In the genomic region with DNA sequence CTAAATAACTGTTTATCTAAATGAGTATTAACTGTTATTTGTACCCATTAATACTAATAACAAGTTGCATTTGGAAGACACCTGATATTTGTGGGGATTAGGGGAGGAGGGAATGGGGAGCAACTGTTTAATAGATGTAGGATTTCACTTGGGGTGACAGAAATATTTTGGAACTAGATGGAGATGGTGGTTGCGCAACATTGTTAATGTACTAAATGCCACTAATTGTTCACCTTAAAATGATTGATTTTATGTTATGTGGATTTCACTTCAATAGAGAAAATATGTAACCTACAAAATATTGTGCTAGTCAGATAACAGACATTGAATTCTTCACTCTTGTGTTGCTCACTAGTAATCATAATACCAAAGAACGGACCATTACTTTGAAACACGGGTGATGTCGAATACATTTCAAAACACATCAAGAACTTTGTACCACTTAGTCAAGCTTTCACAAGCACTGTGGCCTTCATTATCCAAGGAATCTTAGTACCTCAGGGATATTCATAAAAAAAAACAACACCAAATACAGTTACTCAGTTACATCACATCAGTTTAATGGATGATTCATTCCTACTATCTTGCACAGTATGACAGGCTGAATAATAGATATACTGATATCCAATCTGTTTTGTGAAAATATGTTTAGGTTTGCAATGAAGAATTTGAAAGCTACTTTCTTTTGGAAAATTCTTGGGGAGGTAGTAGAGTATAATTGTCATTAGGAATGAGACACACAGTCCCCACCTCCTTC, we compare ENCODE assay signal across 15 cellular contexts.
A peak's percentile ranks its signal among the peaks of the same experiment; 100 is the strongest.
DNase-seq lines count a peak whose midpoint lies in the region; ATAC-seq, FAIRE-seq and TF ChIP-seq lines count a peak whose summit lies in the region.
"Had no signal": no experiment of that assay in that cellular context is flagged by ENCODE, and none has a peak within 500 bp of the region (broad histone marks: within the 10 kb centered on the region; RNA-seq: fewer than 3 reads in every experiment).

No MANE protein-coding gene starts in this region.

- in situ Hi-C loops in IMR-90 (cut with MboI; ENCODE audit: low sequenced_read_pairs): no loop called here

- H3K4me3 Mint-ChIP-seq in astrocyte (ENCODE audit: unreplicated experiment): no peak overlapping the region
- no peak overlapping the region for H3K4me3 Mint-ChIP-seq in activated naive CD8-positive, alpha-beta T cell treated with anti-CD3 and anti-CD28 coated beads for 36 hours
- H3K4me3 Mint-ChIP-seq: CD8-positive, alpha-beta T cell; H9 had no signal

- intact Hi-C loops in IMR-90 (cut with micrococcal nuclease): no loop called here

- no peaks in the 10 kb centered on the region for H3K36me3 Mint-ChIP-seq in astrocyte (ENCODE audit: low read depth, unreplicated experiment)
- no peaks in the 10 kb centered on the region for H3K36me3 Mint-ChIP-seq in activated naive CD8-positive, alpha-beta T cell treated with anti-CD3 and anti-CD28 coated beads for 36 hours
- H3K36me3 Mint-ChIP-seq: CD8-positive, alpha-beta T cell had no signal

- H2BK15ac ChIP-seq in IMR-90 (ENCODE audit: low read depth, low read length): no peak overlapping the region

- H3K4me1 ChIP-seq in IMR-90 (ENCODE audit: control insufficient read depth, insufficient read depth, low read length) (no peaks in the 10 kb centered on the region; the same call in 1 of the 2 replicates), astrocyte (ENCODE audit: insufficient read depth, low read length) (no peaks in the 10 kb centered on the region)
- H3K4me1 ChIP-seq in effector memory CD4-positive, alpha-beta T cell (ENCODE audit: control insufficient read depth, insufficient read depth, low read length, poor library complexity, severe bottlenecking): no peaks in the 10 kb centered on the region

- no peaks in the 10 kb centered on the region for H3K79me1 ChIP-seq in IMR-90 (ENCODE audit: low read depth in 1 of 2, low read length in 2 of 2)

- H3K18ac ChIP-seq in IMR-90 (ENCODE audit: low read depth, low read length): no peak overlapping the region

- H3K36me3 ChIP-seq in IMR-90 (ENCODE audit: control insufficient read depth, insufficient read depth, low read length) (no peaks in the 10 kb centered on the region), astrocyte (ENCODE audit: insufficient read depth, low read length) (no peaks in the 10 kb centered on the region)
- no peaks in the 10 kb centered on the region for H3K36me3 ChIP-seq in effector memory CD4-positive, alpha-beta T cell (ENCODE audit: control insufficient read depth, insufficient read depth, low read length)

- H2AFZ ChIP-seq in IMR-90 (replicated peaks; ENCODE audit: low read length, poor library complexity) (no peak overlapping the region), astrocyte (ENCODE audit: low read depth, low read length) (no peak overlapping the region)
- H2AFZ ChIP-seq: PC-9 had no signal

- H3K9me1 ChIP-seq in IMR-90 (ENCODE audit: insufficient read depth, low read length): no peaks in the 10 kb centered on the region

- no peak for TF ChIP-seq POLR2A in IMR-90 (IDR thresholded peaks at IDR 0.05; ENCODE audit: low read depth, low read length)

- no peak overlapping the region for H3K14ac ChIP-seq in IMR-90 (replicated peaks; ENCODE audit: low read depth, low read length)

- no peak overlapping the region for H4K91ac ChIP-seq in IMR-90 (ENCODE audit: insufficient read depth, low read depth, low read length)

- no peaks in the 10 kb centered on the region for H3K9me3 Mint-ChIP-seq in astrocyte (ENCODE audit: unreplicated experiment)
- H3K9me3 Mint-ChIP-seq in activated naive CD8-positive, alpha-beta T cell treated with anti-CD3 and anti-CD28 coated beads for 36 hours: peaks cover 3% of the 10 kb centered on the region
- H3K9me3 Mint-ChIP-seq: H9 had no signal

- H3K9ac ChIP-seq in IMR-90 (ENCODE audit: low read depth, low read length) (no peak overlapping the region), astrocyte (ENCODE audit: low read length) (no peak overlapping the region)

- no peak overlapping the region for H3K27ac Mint-ChIP-seq in astrocyte (ENCODE audit: unreplicated experiment)
- no peak overlapping the region for H3K27ac Mint-ChIP-seq in activated naive CD8-positive, alpha-beta T cell treated with anti-CD3 and anti-CD28 coated beads for 36 hours
- H3K27ac Mint-ChIP-seq: CD8-positive, alpha-beta T cell; H9 had no signal

- peak; percentile 39 for FAIRE-seq in astrocyte (lab: Jason Lieb, UNC)
- FAIRE-seq: HTR-8/SVneo had no signal

- DNase-seq in IMR-90: peak; percentile 38
- peak; percentile 75 for DNase-seq in astrocyte (ENCODE audit: low read depth)
- DNase-seq in fibroblast of pulmonary artery (ENCODE audit: low read depth): peak; percentile 43
- no peak for DNase-seq in stimulated activated CD4-positive, alpha-beta T cell treated with anti-CD3 and anti-CD28 coated beads, Interleukin-1b, Interleukin-23, amount 100 ng/mL, for 48 hours
- no peak for DNase-seq in effector memory CD4-positive, alpha-beta T cell
- DNase-seq in activated naive CD8-positive, alpha-beta T cell treated with anti-CD3 and anti-CD28 coated beads for 36 hours: no peak
- DNase-seq: CD8-positive, alpha-beta T cell; H9; KG1; NCI-H1105; NCI-H1694 treated with DMSO at 0.1 percent for 48 hours; NCI-H748 treated with DMSO at 0.1 percent for 48 hours; PC-9 had no signal

- no peaks in the 10 kb centered on the region for H3K27me3 ChIP-seq in IMR-90 (ENCODE audit: control insufficient read depth, insufficient read depth, low read length)
- H3K27me3 ChIP-seq in astrocyte (ENCODE audit: insufficient read depth, low read length): no peaks in the 10 kb centered on the region
- no peaks in the 10 kb centered on the region for H3K27me3 ChIP-seq in effector memory CD4-positive, alpha-beta T cell (replicated peaks; ENCODE audit: control insufficient read depth, insufficient read depth, low read length, poor library complexity, severe bottlenecking)

- no peak overlapping the region for H3K56ac ChIP-seq in IMR-90 (ENCODE audit: extremely low read depth, insufficient read depth, low read length)

- H4K8ac ChIP-seq in IMR-90 (ENCODE audit: low read depth in 2 of 2, low read length in 2 of 2): no peak overlapping the region

- H4K5ac ChIP-seq in IMR-90 (ENCODE audit: low read depth, low read length): no peak overlapping the region

- H2BK20ac ChIP-seq in IMR-90 (ENCODE audit: low read depth, low read length): no peak overlapping the region

- 83% methylated on average over 3 of the region's 4 CpGs; no CpG with 5 or more reads in 1 of the 2 experiments for WGBS in IMR-90 (ENCODE audit: extremely low coverage in 2 of 2, insufficient read length in 1 of 2), 2 experiments

- ATAC-seq in IMR-90 (ENCODE audit: low read depth): peak; percentile 14; the same call in 1 of the 2 replicates
- no peak for ATAC-seq in HG03342 (IDR thresholded peaks at IDR 0.05; ENCODE audit: unreplicated experiment)
- ATAC-seq: CD8-positive, alpha-beta T cell had no signal

- H2AK9ac ChIP-seq in IMR-90 (replicated peaks; ENCODE audit: low read depth, low read length, poor library complexity): no peak overlapping the region

- H3K4me2 ChIP-seq in IMR-90 (ENCODE audit: low read depth, low read length) (no peak overlapping the region), astrocyte (ENCODE audit: low read length) (no peak overlapping the region)
- H3K4me2 ChIP-seq: PC-9 had no signal

- no peak overlapping the region for H2AK5ac ChIP-seq in IMR-90 (ENCODE audit: low read depth, low read length)

- POLR2A ChIA-PET in IMR-90 (lab: Charles Lee; ENCODE audit: unreplicated experiment): no interaction called here

- no TSS peak for BruUV-seq in IMR-90 (replicated peaks; lab: Mats Ljungman, UMichigan)

- no peak overlapping the region for H2BK120ac ChIP-seq in IMR-90 (ENCODE audit: low read depth, low read length)

- peaks cover 4% of the 10 kb centered on the region for H3K4me1 Mint-ChIP-seq in astrocyte (ENCODE audit: low read depth, unreplicated experiment)
- H3K4me1 Mint-ChIP-seq in activated naive CD8-positive, alpha-beta T cell treated with anti-CD3 and anti-CD28 coated beads for 36 hours: peaks cover 4% of the 10 kb centered on the region

- no peaks in the 10 kb centered on the region for H3K27me3 Mint-ChIP-seq in astrocyte (ENCODE audit: low read depth, unreplicated experiment)
- H3K27me3 Mint-ChIP-seq in activated naive CD8-positive, alpha-beta T cell treated with anti-CD3 and anti-CD28 coated beads for 36 hours: no peaks in the 10 kb centered on the region

- H3K9me3 ChIP-seq in IMR-90 (ENCODE audit: control insufficient read depth, insufficient read depth, low read length): no peaks in the 10 kb centered on the region
- no peaks in the 10 kb centered on the region for H3K9me3 ChIP-seq in astrocyte (ENCODE audit: insufficient read depth, low read depth, low read length)
- no peaks in the 10 kb centered on the region for H3K9me3 ChIP-seq in effector memory CD4-positive, alpha-beta T cell (ENCODE audit: control insufficient read depth, low read length)

- no peak for TF ChIP-seq CTCF in IMR-90 (conservative IDR thresholded peaks at IDR 0.05; ENCODE audit: low read depth, low read length)
- TF ChIP-seq CTCF in astrocyte (IDR thresholded peaks at IDR 0.05; ENCODE audit: insufficient read depth, low read depth, low read length): no peak
- TF ChIP-seq CTCF in fibroblast of pulmonary artery (IDR thresholded peaks at IDR 0.05; ENCODE audit: low read length, missing control alignments): no peak

- H4K20me1 ChIP-seq in IMR-90 (ENCODE audit: insufficient read depth, low read length) (no peaks in the 10 kb centered on the region), astrocyte (ENCODE audit: insufficient read depth, low read length) (no peaks in the 10 kb centered on the region)

- no peak overlapping the region for H3K4ac ChIP-seq in IMR-90 (ENCODE audit: low read depth, low read length)

- CTCF ChIA-PET in IMR-90 (lab: Yijun Ruan, JAX): interaction anchor here (0.6 kb wide), 1 partner anchor 386 kb away, joined by 3 read pairs; no protein-coding TSS in a partner anchor

- H3K4me3 ChIP-seq in IMR-90 (ENCODE audit: insufficient read depth, low read depth, low read length) (no peak overlapping the region), astrocyte (ENCODE audit: insufficient read depth, low read depth, low read length) (no peak overlapping the region), fibroblast of pulmonary artery (replicated peaks; ENCODE audit: low read depth, low read length) (no peak overlapping the region)
- no peak overlapping the region for H3K4me3 ChIP-seq in effector memory CD4-positive, alpha-beta T cell (ENCODE audit: insufficient read depth, low read depth, low read length, poor library complexity, severe bottlenecking)
- H3K4me3 ChIP-seq: PC-9 had no signal

- no peak overlapping the region for H2BK5ac ChIP-seq in IMR-90 (ENCODE audit: low read depth, low read length, poor library complexity, severe bottlenecking)

- no peaks in the 10 kb centered on the region for H3K79me2 ChIP-seq in astrocyte (ENCODE audit: insufficient read depth, low read length)

- H3K23ac ChIP-seq in IMR-90 (ENCODE audit: low read depth, low read length): no peak overlapping the region

- TF ChIP-seq RAD21 in IMR-90 (IDR thresholded peaks at IDR 0.05; ENCODE audit: low read length): no peak

- dilution Hi-C loops in IMR-90 (cut with HindIII; ENCODE audit: low sequenced_read_pairs, unreplicated experiment): no loop called here

- H3K27ac ChIP-seq in IMR-90 (ENCODE audit: insufficient read depth, low read length) (no peak overlapping the region), astrocyte (ENCODE audit: low read depth, low read length) (no peak overlapping the region)
- H3K27ac ChIP-seq in effector memory CD4-positive, alpha-beta T cell (ENCODE audit: insufficient read depth, low read length, poor library complexity, severe bottlenecking): no peak overlapping the region
- H3K27ac ChIP-seq: PC-9 had no signal

Comparison
In these comparisons a context has a peak if more than half of its experiments do, and no peak if none do; other contexts are left out.
1. DNase-seq: peak in IMR-90 (single experiment), astrocyte (single experiment) and fibroblast of pulmonary artery (single experiment); none in stimulated activated CD4-positive, alpha-beta T cell treated with anti-CD3 and anti-CD28 coated beads, Interleukin-1b, Interleukin-23, amount 100 ng/mL, for 48 hours (single experiment), effector memory CD4-positive, alpha-beta T cell (0 of 3) and activated naive CD8-positive, alpha-beta T cell treated with anti-CD3 and anti-CD28 coated beads for 36 hours (single experiment).